Comparison of ENCODE assay signal across 11 cellular contexts in genomic region chr9:20043461-20043860, GRCh38.
A peak's percentile ranks its signal among the peaks of the same experiment; 100 is the strongest.
DNase-seq lines count a peak whose midpoint lies in the region; ATAC-seq and TF ChIP-seq lines count a peak whose summit lies in the region.
"Had no signal": no experiment of that assay in that cellular context is flagged by ENCODE, and none has a peak within 500 bp of the region (broad histone marks: within the 10 kb centered on the region; RNA-seq: fewer than 3 reads in every experiment).

No MANE protein-coding gene starts in this region.

- TF ChIP-seq POLR2A in gastrocnemius medialis (IDR thresholded peaks at IDR 0.05) = no peak

- ATAC-seq in HG02642 (IDR thresholded peaks at IDR 0.05; ENCODE audit: poor library complexity, unreplicated experiment) (peak; percentile 43), gastrocnemius medialis (no peak)
- peak; percentile 27 to 48 for ATAC-seq in stimulated activated naive B cell treated with anti-CD40 and anti-IgM and Interleukin-4, amounts not matched to agents 10 μg/mL and 1 μg/mL and 100 μg/mL, for 72 hours (replicated peaks)

- CTCF ChIA-PET in activated naive CD4-positive, alpha-beta T cell treated with anti-CD3 and anti-CD28 coated beads for 36 hours (lab: Charles Lee) = no interaction called here

- no peaks in the 10 kb centered on the region for H3K27me3 Mint-ChIP-seq in activated naive CD4-positive, alpha-beta T cell treated with anti-CD3 and anti-CD28 coated beads for 36 hours (ENCODE audit: low read depth)
- H3K27me3 Mint-ChIP-seq in T-helper 1 cell treated with Interleukin-12 subunit alpha and Interleukin-12 subunit beta and Interleukin-4 antibody, amounts not matched to agents 30 μg/mL and 1 μg/mL, for 36 hours (ENCODE audit: low read depth) = no peaks in the 10 kb centered on the region
- peaks cover 0 to 6% of the 10 kb centered on the region in 2 donors for H3K27me3 Mint-ChIP-seq in stimulated activated naive B cell treated with anti-CD40 and anti-IgM and Interleukin-4, amounts not matched to agents 10 μg/mL and 1 μg/mL and 100 μg/mL, for 72 hours

- in situ Hi-C loops in gastrocnemius medialis (cut with MboI; ENCODE audit: low sequenced_read_pairs in 4 of 4) = loop anchor here in 1 of 4 donors (25.0 kb wide), 1 partner anchor 106 kb away; no protein-coding TSS in a partner anchor

- peaks cover 20% of the 10 kb centered on the region for H3K4me1 Mint-ChIP-seq in activated naive CD4-positive, alpha-beta T cell treated with anti-CD3 and anti-CD28 coated beads for 36 hours (ENCODE audit: low read depth)
- peaks cover 40% of the 10 kb centered on the region for H3K4me1 Mint-ChIP-seq in T-helper 1 cell treated with Interleukin-12 subunit alpha and Interleukin-12 subunit beta and Interleukin-4 antibody, amounts not matched to agents 30 μg/mL and 1 μg/mL, for 36 hours (ENCODE audit: low read depth)
- peaks cover 20 to 40% of the 10 kb centered on the region in 2 donors for H3K4me1 Mint-ChIP-seq in stimulated activated naive B cell treated with anti-CD40 and anti-IgM and Interleukin-4, amounts not matched to agents 10 μg/mL and 1 μg/mL and 100 μg/mL, for 72 hours

- no peak for TF ChIP-seq CTCF in gastrocnemius medialis (IDR thresholded peaks at IDR 0.05 in 4 of 5, conservative IDR thresholded peaks at IDR 0.05 in 1 of 5)

- no peak for DNase-seq in activated naive CD4-positive, alpha-beta T cell treated with anti-CD3 and anti-CD28 coated beads for 36 hours
- DNase-seq in activated naive CD4-positive, alpha-beta T cell (lab: John Stamatoyannopoulos, UW) = no peak
- DNase-seq in stimulated activated naive B cell treated with anti-CD40 and anti-IgM and Interleukin-4, amounts not matched to agents 10 μg/mL and 1 μg/mL and 100 μg/mL, for 72 hours = no peak
- DNase-seq in gastrocnemius medialis = no peak
- DNase-seq in stimulated activated CD4-positive, alpha-beta T cell treated with anti-CD3 and anti-CD28 coated beads, Interleukin-4, amount 100 ng/mL, for 1 hour = no peak
- no peak for DNase-seq in SKM-1 treated with dmso at 0.1 percent for 144 hours (lab: John Stamatoyannopoulos, UW; ENCODE audit: unreplicated experiment)
- DNase-seq: SJCRH30 had no signal

- H3K36me3 Mint-ChIP-seq in activated naive CD4-positive, alpha-beta T cell treated with anti-CD3 and anti-CD28 coated beads for 36 hours (ENCODE audit: low read depth) = no peaks in the 10 kb centered on the region
- H3K36me3 Mint-ChIP-seq in T-helper 1 cell treated with Interleukin-12 subunit alpha and Interleukin-12 subunit beta and Interleukin-4 antibody, amounts not matched to agents 30 μg/mL and 1 μg/mL, for 36 hours (ENCODE audit: low read depth) = peaks cover 2% of the 10 kb centered on the region
- H3K36me3 Mint-ChIP-seq in stimulated activated naive B cell treated with anti-CD40 and anti-IgM and Interleukin-4, amounts not matched to agents 10 μg/mL and 1 μg/mL and 100 μg/mL, for 72 hours = peaks cover 0 to 2% of the 10 kb centered on the region in 2 donors
- H3K36me3 Mint-ChIP-seq: neural progenitor cell had no signal

- no peak overlapping the region for H3K4me3 ChIP-seq in gastrocnemius medialis
- H3K4me3 ChIP-seq: neural progenitor cell, SJCRH30, vagina had no signal

- H3K4me3 Mint-ChIP-seq in activated naive CD4-positive, alpha-beta T cell treated with anti-CD3 and anti-CD28 coated beads for 36 hours = peak overlapping the region; percentile 32
- peak overlapping the region; percentile 77 for H3K4me3 Mint-ChIP-seq in T-helper 1 cell treated with Interleukin-12 subunit alpha and Interleukin-12 subunit beta and Interleukin-4 antibody, amounts not matched to agents 30 μg/mL and 1 μg/mL, for 36 hours
- peak overlapping the region; percentile 49 to 66 for H3K4me3 Mint-ChIP-seq in stimulated activated naive B cell treated with anti-CD40 and anti-IgM and Interleukin-4, amounts not matched to agents 10 μg/mL and 1 μg/mL and 100 μg/mL, for 72 hours
- H3K4me3 Mint-ChIP-seq: neural progenitor cell had no signal

- H3K4me1 ChIP-seq in gastrocnemius medialis = peaks cover 0 to 3% of the 10 kb centered on the region in 2 donors
- H3K4me1 ChIP-seq: neural progenitor cell, SJCRH30, vagina had no signal

- intact Hi-C loops in activated naive CD4-positive, alpha-beta T cell treated with anti-CD3 and anti-CD28 coated beads for 36 hours (cut with micrococcal nuclease) = loop anchor here (1.0 kb wide), 2 partner anchors 44 to 67 kb away; no protein-coding TSS in a partner anchor
- intact Hi-C loops in gastrocnemius medialis (cut with DNase I; ENCODE audit: low total_unique reads) = no loop called here

- H3K27me3 ChIP-seq in gastrocnemius medialis = no peaks in the 10 kb centered on the region
- H3K27me3 ChIP-seq: neural progenitor cell, SJCRH30, vagina had no signal

- no peak overlapping the region for H3K27ac ChIP-seq in gastrocnemius medialis
- H3K27ac ChIP-seq: neural progenitor cell, SJCRH30, vagina had no signal

- H3K36me3 ChIP-seq in gastrocnemius medialis = no peaks in the 10 kb centered on the region
- H3K36me3 ChIP-seq: neural progenitor cell, SJCRH30, vagina had no signal

- no peaks in the 10 kb centered on the region for H3K9me3 ChIP-seq in gastrocnemius medialis
- H3K9me3 ChIP-seq: SJCRH30, vagina had no signal

- H3K27ac Mint-ChIP-seq in activated naive CD4-positive, alpha-beta T cell treated with anti-CD3 and anti-CD28 coated beads for 36 hours = no peak overlapping the region
- peak overlapping the region; percentile 89 for H3K27ac Mint-ChIP-seq in T-helper 1 cell treated with Interleukin-12 subunit alpha and Interleukin-12 subunit beta and Interleukin-4 antibody, amounts not matched to agents 30 μg/mL and 1 μg/mL, for 36 hours
- H3K27ac Mint-ChIP-seq in stimulated activated naive B cell treated with anti-CD40 and anti-IgM and Interleukin-4, amounts not matched to agents 10 μg/mL and 1 μg/mL and 100 μg/mL, for 72 hours = no peak overlapping the region
- H3K27ac Mint-ChIP-seq: neural progenitor cell had no signal

- no peaks in the 10 kb centered on the region for H3K9me3 Mint-ChIP-seq in activated naive CD4-positive, alpha-beta T cell treated with anti-CD3 and anti-CD28 coated beads for 36 hours
- H3K9me3 Mint-ChIP-seq in T-helper 1 cell treated with Interleukin-12 subunit alpha and Interleukin-12 subunit beta and Interleukin-4 antibody, amounts not matched to agents 30 μg/mL and 1 μg/mL, for 36 hours = no peaks in the 10 kb centered on the region
- H3K9me3 Mint-ChIP-seq in stimulated activated naive B cell treated with anti-CD40 and anti-IgM and Interleukin-4, amounts not matched to agents 10 μg/mL and 1 μg/mL and 100 μg/mL, for 72 hours = no peaks in the 10 kb centered on the region
- H3K9me3 Mint-ChIP-seq: neural progenitor cell had no signal

Comparison
In these comparisons a context has a peak if more than half of its experiments do, and no peak if none do; other contexts are left out.
1. ATAC-seq: peak in HG02642 (single experiment) and stimulated activated naive B cell treated with anti-CD40 and anti-IgM and Interleukin-4, amounts not matched to agents 10 μg/mL and 1 μg/mL and 100 μg/mL, for 72 hours (2 of 2); none in gastrocnemius medialis (0 of 2).
2. Peak in every context shown above with its lines, with median percentiles within 50 percentile points of each other: H3K4me3 Mint-ChIP-seq.